In the genomic region with DNA sequence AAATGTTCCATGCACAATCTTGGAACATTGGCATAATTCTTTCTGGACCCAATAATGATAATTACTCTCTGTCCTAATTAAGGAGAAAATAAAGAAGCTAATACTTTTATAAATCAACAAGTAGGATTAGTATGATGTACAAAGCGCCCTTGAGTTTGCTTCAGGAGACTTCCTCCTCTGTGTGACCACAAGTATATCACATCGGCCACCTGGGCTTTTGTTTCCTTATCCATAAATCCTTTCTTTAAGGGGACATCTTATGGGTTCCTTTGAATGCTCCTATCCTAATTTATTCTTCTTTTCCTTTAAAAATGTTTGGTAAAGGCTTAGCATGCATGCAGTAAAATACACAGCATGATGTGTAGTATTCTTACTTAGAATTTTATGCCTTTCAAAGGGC, we compare ENCODE assay signal across 11 cellular contexts.
DNase-seq lines count a peak whose midpoint lies in the region; ATAC-seq, FAIRE-seq and TF ChIP-seq lines count a peak whose summit lies in the region.
"Had no signal": no experiment of that assay in that cellular context is flagged by ENCODE, and none has a peak within 500 bp of the region (broad histone marks: within the 10 kb centered on the region; RNA-seq: fewer than 3 reads in every experiment).

No MANE protein-coding gene starts in this region.

- no peaks in the 10 kb centered on the region for H3K27me3 ChIP-seq in pancreas
- H3K27me3 ChIP-seq: Peyer's patch had no signal

- H3K27ac ChIP-seq in pancreas: peak overlapping the region; percentile 56 to 81 (median 68)
- H3K27ac ChIP-seq: neutrophil had no signal

- H3K4me3 ChIP-seq in pancreas: no peak overlapping the region
- H3K4me3 ChIP-seq: Peyer's patch had no signal

- peak overlapping the region; percentile 97 for H3K27ac Mint-ChIP-seq in T-helper 2 cell treated with Interferon-gamma antibody and Interleukin-4, amounts not matched to agents 5 μg/mL and 100 μg/mL, for 36 hours
- peak overlapping the region; percentile 94 for H3K27ac Mint-ChIP-seq in activated CD8-positive, alpha-beta T cell treated with anti-CD3 and anti-CD28 coated beads for 36 hours
- H3K27ac Mint-ChIP-seq in activated T-cell treated with anti-CD3 and anti-CD28 coated beads, Interleukin-2, amount 50 U/mL, for 24 hours: no peak overlapping the region

- H3K27me3 Mint-ChIP-seq in T-helper 2 cell treated with Interferon-gamma antibody and Interleukin-4, amounts not matched to agents 5 μg/mL and 100 μg/mL, for 36 hours (ENCODE audit: low read depth): no peaks in the 10 kb centered on the region
- no peaks in the 10 kb centered on the region for H3K27me3 Mint-ChIP-seq in activated CD8-positive, alpha-beta T cell treated with anti-CD3 and anti-CD28 coated beads for 36 hours
- no peaks in the 10 kb centered on the region for H3K27me3 Mint-ChIP-seq in activated T-cell treated with anti-CD3 and anti-CD28 coated beads, Interleukin-2, amount 50 U/mL, for 24 hours

- no peak for DNase-seq in T-helper 2 cell treated with Interferon-gamma antibody and Interleukin-4, amounts not matched to agents 5 μg/mL and 100 μg/mL, for 36 hours (ENCODE audit: low spot score)
- DNase-seq in T-helper 2 cell (no peak), KBM-7 (peak; percentile 56), pancreas (no peak), amygdala (lab: John Stamatoyannopoulos, UW) (no peak)
- DNase-seq in activated CD8-positive, alpha-beta T cell treated with anti-CD3 and anti-CD28 coated beads for 36 hours: no peak
- DNase-seq in activated T-cell treated with anti-CD3 and anti-CD28 coated beads, Interleukin-2, amount 50 U/mL, for 24 hours: no peak
- DNase-seq: ACHN had no signal

- FAIRE-seq in pancreas (lab: Jason Lieb, UNC): no peak

- 71 to 75% methylated on average over 2 of the region's 2 CpGs for WGBS in pancreas, 2 donors

- intact Hi-C loops in activated CD8-positive, alpha-beta T cell treated with anti-CD3 and anti-CD28 coated beads for 36 hours (cut with micrococcal nuclease): no loop called here
- intact Hi-C loops in pancreas (cut with DNase I): no loop called here

- H3K4me1 ChIP-seq in pancreas: peaks cover 61 to 73% (median 62%) of the 10 kb centered on the region in 3 donors

- in situ Hi-C loops in KBM-7 (cut with MboI; ENCODE audit: low pct_unique_long_range_greater_than_20kb, low sequenced_read_pairs): no loop called here

- H3K9me3 Mint-ChIP-seq in T-helper 2 cell treated with Interferon-gamma antibody and Interleukin-4, amounts not matched to agents 5 μg/mL and 100 μg/mL, for 36 hours: peaks cover 19% of the 10 kb centered on the region
- peaks cover 3% of the 10 kb centered on the region for H3K9me3 Mint-ChIP-seq in activated CD8-positive, alpha-beta T cell treated with anti-CD3 and anti-CD28 coated beads for 36 hours
- H3K9me3 Mint-ChIP-seq in activated T-cell treated with anti-CD3 and anti-CD28 coated beads, Interleukin-2, amount 50 U/mL, for 24 hours: peaks cover 4% of the 10 kb centered on the region

- peak overlapping the region; percentile 83 for H3K4me3 Mint-ChIP-seq in T-helper 2 cell treated with Interferon-gamma antibody and Interleukin-4, amounts not matched to agents 5 μg/mL and 100 μg/mL, for 36 hours
- H3K4me3 Mint-ChIP-seq in activated CD8-positive, alpha-beta T cell treated with anti-CD3 and anti-CD28 coated beads for 36 hours: no peak overlapping the region
- no peak overlapping the region for H3K4me3 Mint-ChIP-seq in activated T-cell treated with anti-CD3 and anti-CD28 coated beads, Interleukin-2, amount 50 U/mL, for 24 hours

- no peaks in the 10 kb centered on the region for H3K36me3 ChIP-seq in pancreas
- H3K36me3 ChIP-seq: neutrophil, Peyer's patch had no signal

- no peak for TF ChIP-seq CTCF in activated CD8-positive, alpha-beta T cell treated with anti-CD3 and anti-CD28 coated beads for 36 hours (IDR thresholded peaks at IDR 0.05)
- TF ChIP-seq CTCF in pancreas (IDR thresholded peaks at IDR 0.05): no peak

- peaks cover 22% of the 10 kb centered on the region for H3K36me3 Mint-ChIP-seq in T-helper 2 cell treated with Interferon-gamma antibody and Interleukin-4, amounts not matched to agents 5 μg/mL and 100 μg/mL, for 36 hours (ENCODE audit: low read depth)
- H3K36me3 Mint-ChIP-seq in activated CD8-positive, alpha-beta T cell treated with anti-CD3 and anti-CD28 coated beads for 36 hours (ENCODE audit: low read depth): peaks cover 23% of the 10 kb centered on the region
- H3K36me3 Mint-ChIP-seq in activated T-cell treated with anti-CD3 and anti-CD28 coated beads, Interleukin-2, amount 50 U/mL, for 24 hours (ENCODE audit: low read depth): no peaks in the 10 kb centered on the region

- CTCF ChIA-PET in activated CD8-positive, alpha-beta T cell treated with anti-CD3 and anti-CD28 coated beads for 36 hours (lab: Charles Lee): interaction anchor here (1.1 to 1.9 kb wide), 3 partner anchors 38 to 138 kb away, joined by 3 to 6 read pairs (median 3); no protein-coding TSS in a partner anchor

- H3K9me3 ChIP-seq in pancreas: no peaks in the 10 kb centered on the region
- H3K9me3 ChIP-seq: neutrophil, Peyer's patch had no signal

- POLR2A ChIA-PET in activated CD8-positive, alpha-beta T cell treated with anti-CD3 and anti-CD28 coated beads for 36 hours (lab: Charles Lee): interaction anchor here (1.1 to 1.8 kb wide), 4 partner anchors 17 to 138 kb away, joined by 3 to 5 read pairs (median 3); no protein-coding TSS in a partner anchor

- no peak for ATAC-seq in activated CD8-positive, alpha-beta T cell treated with anti-CD3 and anti-CD28 coated beads for 36 hours
- no peak for ATAC-seq in pancreas
- no peak for ATAC-seq in HG02884 (IDR thresholded peaks at IDR 0.05; ENCODE audit: unreplicated experiment)

- peaks cover 63% of the 10 kb centered on the region for H3K4me1 Mint-ChIP-seq in T-helper 2 cell treated with Interferon-gamma antibody and Interleukin-4, amounts not matched to agents 5 μg/mL and 100 μg/mL, for 36 hours (ENCODE audit: low read depth)
- peaks cover 57% of the 10 kb centered on the region for H3K4me1 Mint-ChIP-seq in activated CD8-positive, alpha-beta T cell treated with anti-CD3 and anti-CD28 coated beads for 36 hours (ENCODE audit: low read depth)
- peaks cover 64% of the 10 kb centered on the region for H3K4me1 Mint-ChIP-seq in activated T-cell treated with anti-CD3 and anti-CD28 coated beads, Interleukin-2, amount 50 U/mL, for 24 hours (ENCODE audit: low read depth)
